Comparison of ENCODE assay signal across 11 cellular contexts in the genomic region with DNA sequence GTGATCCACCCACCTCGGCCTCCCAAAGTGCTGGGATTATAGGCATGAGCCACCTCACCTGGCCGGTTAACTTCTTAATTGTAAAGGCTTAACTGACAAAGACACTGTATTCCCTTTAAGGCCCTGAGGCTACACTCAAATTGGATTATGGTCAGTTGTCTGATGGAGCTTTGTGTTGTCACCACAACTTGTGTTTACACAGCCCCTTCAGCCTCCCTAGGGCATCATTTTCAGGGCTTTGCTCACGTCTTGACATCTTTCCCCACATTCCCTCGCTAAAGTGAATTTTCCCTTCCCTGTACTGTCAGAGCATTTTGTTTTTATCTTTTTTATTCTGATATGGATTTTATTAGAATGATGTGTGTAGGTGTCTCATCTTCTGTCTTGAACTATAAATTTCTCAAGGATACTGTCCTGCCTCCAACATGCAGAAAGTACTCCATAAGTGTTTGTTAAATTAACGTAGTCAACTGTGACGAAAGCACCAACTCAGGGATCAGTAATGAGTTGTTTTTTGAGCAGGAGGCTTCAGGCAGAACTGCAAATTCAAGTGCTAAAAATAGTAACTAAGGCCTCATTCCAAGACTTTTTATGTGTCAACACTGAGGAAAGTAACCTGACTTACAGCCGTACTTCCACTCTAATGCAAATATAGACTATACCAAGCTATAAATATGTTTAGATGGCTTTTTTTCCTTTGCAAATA.
A peak's percentile ranks its signal among the peaks of the same experiment; 100 is the strongest.
DNase-seq lines count a peak whose midpoint lies in the region; ATAC-seq, FAIRE-seq and TF ChIP-seq lines count a peak whose summit lies in the region.
"Had no signal": no experiment of that assay in that cellular context is flagged by ENCODE, and none has a peak within 500 bp of the region (broad histone marks: within the 10 kb centered on the region; RNA-seq: fewer than 3 reads in every experiment).

No MANE protein-coding gene starts in this region.

- no peaks in the 10 kb centered on the region for H3K9me3 ChIP-seq in parathyroid adenoma (ENCODE audit: control insufficient read depth, low read length)

- TF ChIP-seq CTCF in AG09309 (IDR thresholded peaks at IDR 0.05; ENCODE audit: control insufficient read depth, insufficient read depth, low read depth, low read length, missing control alignments) (no peak), fibroblast of mammary gland (conservative IDR thresholded peaks at IDR 0.05; ENCODE audit: control insufficient read depth, insufficient read depth, low read depth, low read length) (no peak), parathyroid adenoma (IDR thresholded peaks at IDR 0.05) (no peak)

- TF ChIP-seq POLR2A in GM12891 (IDR thresholded peaks at IDR 0.05; ENCODE audit: low read depth, low read length) = no peak

- H3K4me1 ChIP-seq in parathyroid adenoma = no peaks in the 10 kb centered on the region

- no peak overlapping the region for H2AFZ ChIP-seq in parathyroid adenoma

- H3K9ac ChIP-seq in parathyroid adenoma = no peak overlapping the region

- DNase-seq in AG09309 (ENCODE audit: low read depth) (peak; percentile 60), NCI-H82 (lab: John Stamatoyannopoulos, UW) (peak; percentile 91), fibroblast of mammary gland (ENCODE audit: low read depth) (peak; percentile 90), NCI-H1105 treated with DMSO at 0.1 percent for 48 hours (lab: John Stamatoyannopoulos, UW) (no peak), GM12891 (ENCODE audit: insufficient read length, low spot score) (no peak)
- no peak for DNase-seq in activated naive CD4-positive, alpha-beta T cell treated with anti-CD3 and anti-CD28 coated beads, Interleukin-2, amount 50 U/mL, for 16 hours
- DNase-seq: COR-L47, KG1, natural killer cell had no signal

- no peak for ATAC-seq in GM19463 (IDR thresholded peaks at IDR 0.05; ENCODE audit: unreplicated experiment)
- ATAC-seq: natural killer cell had no signal

- no peak overlapping the region for H3K4me3 ChIP-seq in AG09309 (ENCODE audit: control insufficient read depth, low read depth, low read length)
- H3K4me3 ChIP-seq in fibroblast of mammary gland (ENCODE audit: control insufficient read depth, low read depth, low read length) = no peak overlapping the region
- H3K4me3 ChIP-seq in parathyroid adenoma (ENCODE audit: low read depth, low read length) = no peak overlapping the region

- FAIRE-seq in GM12891 (lab: Jason Lieb, UNC) = no peak

- no peak overlapping the region for H3K27ac ChIP-seq in parathyroid adenoma

- H3K79me2 ChIP-seq in parathyroid adenoma = no peaks in the 10 kb centered on the region

- H3K4me2 ChIP-seq in parathyroid adenoma (ENCODE audit: low read length) = peak overlapping the region; percentile 55

- no peaks in the 10 kb centered on the region for H3K36me3 ChIP-seq in parathyroid adenoma (ENCODE audit: control insufficient read depth, insufficient read depth, low read length)

- H3K27me3 ChIP-seq in parathyroid adenoma (ENCODE audit: control insufficient read depth, insufficient read depth, low read length) = no peaks in the 10 kb centered on the region

TF ChIP-seq in GM12891, 5 proteins besides CTCF, POLR2A, EP300 and RAD21:
- no peak for TF ChIP-seq TAF1 (IDR thresholded peaks at IDR 0.05; ENCODE audit: low read depth, low read length)
- no peak for TF ChIP-seq POLR2AphosphoS5 (IDR thresholded peaks at IDR 0.05; ENCODE audit: low read depth, low read length)
- TF ChIP-seq POU2F2 (IDR thresholded peaks at IDR 0.05; ENCODE audit: low read depth, low read length) = no peak
- no peak for TF ChIP-seq PAX5 (IDR thresholded peaks at IDR 0.05; ENCODE audit: insufficient read depth, low read length, severe bottlenecking)
- no peak for TF ChIP-seq SPI1 (IDR thresholded peaks at IDR 0.05; ENCODE audit: low read depth, low read length)

Comparison
In these comparisons a context has a peak if more than half of its experiments do, and no peak if none do; other contexts are left out.
1. DNase-seq: peak in AG09309 (single experiment), NCI-H82 (single experiment) and fibroblast of mammary gland (single experiment); none in activated naive CD4-positive, alpha-beta T cell treated with anti-CD3 and anti-CD28 coated beads, Interleukin-2, amount 50 U/mL, for 16 hours (single experiment), NCI-H1105 treated with DMSO at 0.1 percent for 48 hours (single experiment) and GM12891 (single experiment).